In genomic region chr4:169243808-169244207, GRCh38 we compare ENCODE assay signal across 1 cellular context.
TF ChIP-seq lines count a peak whose summit lies in the region.

No MANE protein-coding gene starts in this region.

TF ChIP-seq in SK-N-SH, 30 proteins besides CTCF, POLR2A, EP300 and RAD21:
- TF ChIP-seq PBX3 (IDR thresholded peaks at IDR 0.05) (no peak), FOSL2 (IDR thresholded peaks at IDR 0.05; ENCODE audit: borderline replicate concordance, low read depth) (no peak), SMC3 (IDR thresholded peaks at IDR 0.05; ENCODE audit: low read depth, low read length) (no peak), ZBTB33 (IDR thresholded peaks at IDR 0.05; ENCODE audit: borderline replicate concordance, low read depth) (no peak), MXI1 (IDR thresholded peaks at IDR 0.05; ENCODE audit: low read depth, low read length) (no peak), TCF12 (IDR thresholded peaks at IDR 0.05) (no peak), CHD2 (IDR thresholded peaks at IDR 0.05; ENCODE audit: low read length, partially characterized antibody) (no peak), TAF1 (IDR thresholded peaks at IDR 0.05; ENCODE audit: borderline replicate concordance, low read depth, low read length) (no peak), USF1 (IDR thresholded peaks at IDR 0.05; ENCODE audit: borderline replicate concordance, low read depth) (no peak), RFX5 (IDR thresholded peaks at IDR 0.05; ENCODE audit: low read length) (no peak), REST (IDR thresholded peaks at IDR 0.05; ENCODE audit: low read depth, low read length) (no peak), RXRA (IDR thresholded peaks at IDR 0.05; ENCODE audit: borderline replicate concordance, low read depth) (no peak), RCOR1 (IDR thresholded peaks at IDR 0.05; ENCODE audit: low read length) (no peak), MEF2A (IDR thresholded peaks at IDR 0.05; ENCODE audit: borderline replicate concordance, low read depth) (no peak), NRF1 (IDR thresholded peaks at IDR 0.05; ENCODE audit: low read depth, low read length) (no peak), GATA2 (CRISPR knock-in tag; IDR thresholded peaks at IDR 0.05) (no peak), JUND (IDR thresholded peaks at IDR 0.05) (no peak)
